In genomic region chr2:160427629-160428424, GRCh38 we compare ENCODE assay signal across 8 cellular contexts.
DNase-seq lines count a peak whose midpoint lies in the region; ATAC-seq and TF ChIP-seq lines count a peak whose summit lies in the region.

No MANE protein-coding gene starts in this region.

- H3K9me3 Mint-ChIP-seq in CD8-positive, alpha-beta T cell: peaks cover 4% of the 10 kb centered on the region
- peaks cover 6% of the 10 kb centered on the region for H3K9me3 Mint-ChIP-seq in stimulated activated naive CD8-positive, alpha-beta T cell treated with anti-CD3 and anti-CD28 coated beads, Interleukin-15, Interleukin-2, amounts not matched to agents 100 ng/mL and 50 ng/mL, for 24 hours

- TF ChIP-seq CTCF in CD8-positive, alpha-beta T cell (IDR thresholded peaks at IDR 0.05): no peak

- H3K4me1 ChIP-seq in CD8-positive, alpha-beta T cell (ENCODE audit: insufficient read depth, low read length): peaks cover 36% of the 10 kb centered on the region

- no peaks in the 10 kb centered on the region for H3K27me3 Mint-ChIP-seq in CD8-positive, alpha-beta T cell (ENCODE audit: low read depth)
- no peaks in the 10 kb centered on the region for H3K27me3 Mint-ChIP-seq in stimulated activated naive CD8-positive, alpha-beta T cell treated with anti-CD3 and anti-CD28 coated beads, Interleukin-15, Interleukin-2, amounts not matched to agents 100 ng/mL and 50 ng/mL, for 24 hours

- CTCF ChIA-PET in CD8-positive, alpha-beta T cell (lab: Charles Lee): interaction anchor here (0.9 to 3.9 kb wide), 11 partner anchors 14 to 104 kb away, joined by 3 to 16 read pairs (median 6); no protein-coding TSS in a partner anchor

- peak overlapping the region; percentile 70 for H3K4me3 Mint-ChIP-seq in CD8-positive, alpha-beta T cell
- H3K4me3 Mint-ChIP-seq in stimulated activated naive CD8-positive, alpha-beta T cell treated with anti-CD3 and anti-CD28 coated beads, Interleukin-15, Interleukin-2, amounts not matched to agents 100 ng/mL and 50 ng/mL, for 24 hours: peak overlapping the region; percentile 81

- ATAC-seq in CD8-positive, alpha-beta T cell: peak; percentile 85
- ATAC-seq in GM21786 (IDR thresholded peaks at IDR 0.05; ENCODE audit: unreplicated experiment): peak; percentile 58
- peak; percentile 79 for ATAC-seq in left ventricle myocardium superior

- peaks cover 67% of the 10 kb centered on the region for H3K4me1 Mint-ChIP-seq in CD8-positive, alpha-beta T cell (ENCODE audit: low read depth)
- peaks cover 75% of the 10 kb centered on the region for H3K4me1 Mint-ChIP-seq in stimulated activated naive CD8-positive, alpha-beta T cell treated with anti-CD3 and anti-CD28 coated beads, Interleukin-15, Interleukin-2, amounts not matched to agents 100 ng/mL and 50 ng/mL, for 24 hours (ENCODE audit: low read depth)

- peaks cover 8% of the 10 kb centered on the region for H3K36me3 Mint-ChIP-seq in CD8-positive, alpha-beta T cell
- H3K36me3 Mint-ChIP-seq in stimulated activated naive CD8-positive, alpha-beta T cell treated with anti-CD3 and anti-CD28 coated beads, Interleukin-15, Interleukin-2, amounts not matched to agents 100 ng/mL and 50 ng/mL, for 24 hours (ENCODE audit: low read depth): peaks cover 24% of the 10 kb centered on the region

- H3K27ac ChIP-seq in CD8-positive, alpha-beta T cell (ENCODE audit: low read depth, low read length): peak overlapping the region; percentile 29

- POLR2A ChIA-PET in CD8-positive, alpha-beta T cell (lab: Charles Lee): interaction anchor here (0.7 to 3.4 kb wide), 8 partner anchors 8 to 224 kb away, joined by 3 to 32 read pairs (median 5); no protein-coding TSS in a partner anchor

- H3K36me3 ChIP-seq in CD8-positive, alpha-beta T cell (ENCODE audit: insufficient read depth, low read length): no peaks in the 10 kb centered on the region

- H3K4me3 ChIP-seq in CD8-positive, alpha-beta T cell (ENCODE audit: low read depth, low read length): peak overlapping the region; percentile 33

- intact Hi-C loops in CD8-positive, alpha-beta T cell (cut with DNase I, micrococcal nuclease): loop anchor here in 1 of 2 experiments (1.0 to 10.0 kb wide), 6 partner anchors 21 to 737 kb away; partner anchors contain the start of genes RBMS1 and TANK
- intact Hi-C loops in left ventricle myocardium superior (cut with micrococcal nuclease): no loop called here

- peak; percentile 13 to 73 (median 53) for DNase-seq in CD8-positive, alpha-beta T cell
- DNase-seq in NAMALWA (ENCODE audit: low spot score) (peak; percentile 75), left ventricle myocardium superior (peak; percentile 27), NCI-H1105 (lab: John Stamatoyannopoulos, UW) (no peak), epidermal melanocyte (ENCODE audit: insufficient read length, low spot score) (no peak)
- peak; percentile 41 for DNase-seq in activated effector memory CD4-positive, alpha-beta T cell treated with Interleukin-2 at 50 U/mL for 16 hours

- peak overlapping the region; percentile 91 for H3K27ac Mint-ChIP-seq in CD8-positive, alpha-beta T cell
- H3K27ac Mint-ChIP-seq in stimulated activated naive CD8-positive, alpha-beta T cell treated with anti-CD3 and anti-CD28 coated beads, Interleukin-15, Interleukin-2, amounts not matched to agents 100 ng/mL and 50 ng/mL, for 24 hours: peak overlapping the region; percentile 92

- H3K27me3 ChIP-seq in CD8-positive, alpha-beta T cell (ENCODE audit: insufficient read depth, low read length): no peaks in the 10 kb centered on the region

- H3K9me3 ChIP-seq in CD8-positive, alpha-beta T cell (ENCODE audit: low read length): no peaks in the 10 kb centered on the region

Comparison
In these comparisons a context has a peak if more than half of its experiments do, and no peak if none do; other contexts are left out.
1. DNase-seq: peak in CD8-positive, alpha-beta T cell (7 of 7), NAMALWA (single experiment), activated effector memory CD4-positive, alpha-beta T cell treated with Interleukin-2 at 50 U/mL for 16 hours (single experiment) and left ventricle myocardium superior (single experiment); none in NCI-H1105 (single experiment) and epidermal melanocyte (single experiment).
2. Peak in every context shown above with its lines, with median percentiles within 50 percentile points of each other: ATAC-seq.